In the genomic region with DNA sequence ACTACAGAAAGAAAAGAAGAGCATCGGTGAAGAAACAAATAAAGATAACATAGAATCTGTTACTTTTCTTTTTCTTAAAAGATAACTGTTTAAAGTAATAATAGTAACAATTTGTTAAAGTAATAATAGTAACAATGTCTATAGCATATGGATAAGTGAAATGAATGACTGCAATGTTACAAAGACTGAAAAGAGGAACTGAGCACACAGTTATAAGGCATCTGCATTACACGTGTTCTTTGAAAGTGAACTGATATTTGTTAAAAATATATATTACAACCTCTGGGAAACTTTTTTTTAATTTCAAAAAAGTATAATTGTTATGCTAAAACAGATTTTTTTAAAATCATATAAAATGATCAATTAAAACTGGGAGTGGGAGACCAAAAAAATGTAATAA, we compare ENCODE assay signal across 28 cellular contexts.
DNase-seq lines count a peak whose midpoint lies in the region; ATAC-seq, FAIRE-seq and TF ChIP-seq lines count a peak whose summit lies in the region.
"Had no signal": no experiment of that assay in that cellular context is flagged by ENCODE, and none has a peak within 500 bp of the region (broad histone marks: within the 10 kb centered on the region; RNA-seq: fewer than 3 reads in every experiment).

No MANE protein-coding gene starts in this region.

- no peak overlapping the region for H3K4me3 Mint-ChIP-seq in CD8-positive, alpha-beta T cell
- H3K4me3 Mint-ChIP-seq: activated CD4-positive, alpha-beta T cell treated with anti-CD3 and anti-CD28 coated beads, Interleukin-2, amount 10 ng/mL, durations not matched to agents 7 days and 5 days; activated T-helper 1 cell treated with anti-CD3 and anti-CD28 coated beads, Interleukin-12 subunit alpha, Interleukin-12 subunit beta, Interleukin-2, Interleukin-4 antibody, amounts not matched to agents 30 ng/mL and 10 ng/mL and 1 ng/mL, durations not matched to agents 14 hours and 24 hours and 36 hours; CD4-positive, alpha-beta T cell; central memory CD8-positive, alpha-beta T cell; mesothelial cell of epicardium; natural killer cell treated with Interleukin-12 subunit alpha and Interleukin-12 subunit beta and Interleukin-15 and Interleukin-18, amount 100 ng/mL, for 72 hours; stimulated activated naive CD8-positive, alpha-beta T cell treated with anti-CD3 and anti-CD28 coated beads, Interleukin-15, amount 100 ng/mL, for 72 hours had no signal

- no CpG with 5 or more reads among the region's 2 CpGs for WGBS in IMR-90 (ENCODE audit: extremely low coverage in 2 of 2, insufficient read length in 1 of 2), 2 experiments
- no CpG with 5 or more reads among the region's 2 CpGs for WGBS in mesendoderm (ENCODE audit: extremely low coverage, insufficient coverage, low lambda C conversion rate)

- no peak overlapping the region for H3K56ac ChIP-seq in IMR-90 (ENCODE audit: extremely low read depth, insufficient read depth, low read length)
- no peak overlapping the region for H3K56ac ChIP-seq in mesendoderm (ENCODE audit: low read length)

- no peak overlapping the region for H2BK120ac ChIP-seq in IMR-90 (ENCODE audit: low read depth, low read length)
- H2BK120ac ChIP-seq in mesendoderm (ENCODE audit: low read depth, low read length), result no peak overlapping the region

- no peaks in the 10 kb centered on the region for H3K36me3 ChIP-seq in IMR-90 (ENCODE audit: control insufficient read depth, insufficient read depth, low read length)
- no peaks in the 10 kb centered on the region for H3K36me3 ChIP-seq in endothelial cell of umbilical vein (ENCODE audit: control insufficient read depth in 2 of 2, extremely low read depth in 1 of 2, insufficient read depth in 2 of 2, low read length in 2 of 2)
- H3K36me3 ChIP-seq in CD8-positive, alpha-beta T cell (ENCODE audit: insufficient read depth, low read length), result no peaks in the 10 kb centered on the region
- no peaks in the 10 kb centered on the region for H3K36me3 ChIP-seq in mesendoderm (ENCODE audit: control insufficient read depth, insufficient read depth, low read length)
- H3K36me3 ChIP-seq: pancreas, right lobe of liver, tibial artery had no signal

- no peaks in the 10 kb centered on the region for H3K9me1 ChIP-seq in IMR-90 (ENCODE audit: insufficient read depth, low read length)
- H3K9me1 ChIP-seq in endothelial cell of umbilical vein (replicated peaks; ENCODE audit: control insufficient read depth, extremely low read depth, insufficient read depth, low read length), result no peaks in the 10 kb centered on the region

- H3K27ac ChIP-seq in IMR-90 (ENCODE audit: insufficient read depth, low read length) (no peak overlapping the region), endothelial cell of umbilical vein (ENCODE audit: insufficient read depth, low read depth, low read length) (peak overlapping the region; percentile 23), mesendoderm (ENCODE audit: low read depth, low read length) (no peak overlapping the region)
- H3K27ac ChIP-seq in CD8-positive, alpha-beta T cell (ENCODE audit: low read depth, low read length), result no peak overlapping the region
- H3K27ac ChIP-seq: pancreas, PC-9, right lobe of liver, tibial artery had no signal

- H2BK5ac ChIP-seq in IMR-90 (ENCODE audit: low read depth, low read length, poor library complexity, severe bottlenecking) (peak overlapping the region; percentile 100), mesendoderm (ENCODE audit: low read length) (no peak overlapping the region)

- no peaks in the 10 kb centered on the region for H3K27me3 Mint-ChIP-seq in CD8-positive, alpha-beta T cell (ENCODE audit: low read depth)

- TF ChIP-seq POLR2A in IMR-90 (IDR thresholded peaks at IDR 0.05; ENCODE audit: low read depth, low read length), result no peak
- no peak for TF ChIP-seq POLR2A in endothelial cell of umbilical vein (IDR thresholded peaks at IDR 0.05; ENCODE audit: low read depth, low read length)

- no peaks in the 10 kb centered on the region for H3K36me3 Mint-ChIP-seq in CD8-positive, alpha-beta T cell

- H3K79me2 ChIP-seq in endothelial cell of umbilical vein (ENCODE audit: control insufficient read depth, insufficient read depth, low read length) (no peaks in the 10 kb centered on the region), mesendoderm (ENCODE audit: control insufficient read depth, insufficient read depth, low read length) (no peaks in the 10 kb centered on the region)

- POLR2A ChIA-PET in IMR-90 (lab: Charles Lee; ENCODE audit: unreplicated experiment) (no interaction called here), endothelial cell of umbilical vein (lab: Charles Lee) (no interaction called here)
- POLR2A ChIA-PET in CD8-positive, alpha-beta T cell (lab: Charles Lee), result no interaction called here

- H2AK9ac ChIP-seq in IMR-90 (replicated peaks; ENCODE audit: low read depth, low read length, poor library complexity), result no peak overlapping the region

- no peak overlapping the region for H3K27ac Mint-ChIP-seq in CD8-positive, alpha-beta T cell
- H3K27ac Mint-ChIP-seq: activated CD4-positive, alpha-beta T cell treated with anti-CD3 and anti-CD28 coated beads, Interleukin-2, amount 10 ng/mL, durations not matched to agents 7 days and 5 days; activated naive CD4-positive, alpha-beta T cell treated with anti-CD3 and anti-CD28 coated beads, Interleukin-2, amount 50 U/mL, for 72 hours; activated T-helper 1 cell treated with anti-CD3 and anti-CD28 coated beads, Interleukin-12 subunit alpha, Interleukin-12 subunit beta, Interleukin-2, Interleukin-4 antibody, amounts not matched to agents 30 ng/mL and 10 ng/mL and 1 ng/mL, durations not matched to agents 14 hours and 24 hours and 36 hours; CD4-positive, alpha-beta T cell; mesothelial cell of epicardium; natural killer cell treated with Interleukin-12 subunit alpha and Interleukin-12 subunit beta and Interleukin-15 and Interleukin-18, amount 100 ng/mL, for 72 hours; stimulated activated naive CD8-positive, alpha-beta T cell treated with anti-CD3 and anti-CD28 coated beads, Interleukin-15, amount 100 ng/mL, for 72 hours had no signal

- intact Hi-C loops in IMR-90 (cut with micrococcal nuclease) (no loop called here), endothelial cell of umbilical vein (cut with micrococcal nuclease) (no loop called here)
- intact Hi-C loops in CD8-positive, alpha-beta T cell (cut with DNase I, micrococcal nuclease), result no loop called here

- H3K4me1 Mint-ChIP-seq in CD8-positive, alpha-beta T cell (ENCODE audit: low read depth), result no peaks in the 10 kb centered on the region
- H3K4me1 Mint-ChIP-seq: activated CD4-positive, alpha-beta T cell treated with anti-CD3 and anti-CD28 coated beads, Interleukin-2, amount 10 ng/mL, durations not matched to agents 7 days and 5 days; central memory CD8-positive, alpha-beta T cell; mesothelial cell of epicardium; stimulated activated naive CD8-positive, alpha-beta T cell treated with anti-CD3 and anti-CD28 coated beads, Interleukin-15, amount 100 ng/mL, for 72 hours had no signal

- H3K4me3 ChIP-seq in IMR-90 (ENCODE audit: insufficient read depth, low read depth, low read length) (no peak overlapping the region), endothelial cell of umbilical vein (replicated peaks in 1 of 3; ENCODE audit: insufficient read depth in 1 of 3, low read depth in 1 of 3, low read length in 3 of 3) (no peak overlapping the region), mesendoderm (ENCODE audit: low read length) (no peak overlapping the region)
- no peak overlapping the region for H3K4me3 ChIP-seq in CD8-positive, alpha-beta T cell (ENCODE audit: low read depth, low read length)
- H3K4me3 ChIP-seq: pancreas, PC-9, right lobe of liver, tibial artery had no signal

- BruUV-seq in IMR-90 (replicated peaks; lab: Mats Ljungman, UMichigan) (no TSS peak), endothelial cell of umbilical vein (replicated peaks; lab: Mats Ljungman, UMichigan) (no TSS peak)

- H3K14ac ChIP-seq in IMR-90 (replicated peaks; ENCODE audit: low read depth, low read length), result no peak overlapping the region

- H3K79me1 ChIP-seq in IMR-90 (ENCODE audit: low read depth in 1 of 2, low read length in 2 of 2) (no peaks in the 10 kb centered on the region), mesendoderm (ENCODE audit: low read length) (no peaks in the 10 kb centered on the region)

- peak overlapping the region; percentile 98; the same call in 1 of the 2 replicates for H3K18ac ChIP-seq in IMR-90 (ENCODE audit: low read depth, low read length)
- H3K18ac ChIP-seq in mesendoderm (ENCODE audit: low read length), result no peak overlapping the region

- in situ Hi-C loops in IMR-90 (cut with MboI; ENCODE audit: low sequenced_read_pairs), result no loop called here

- H2BK15ac ChIP-seq in IMR-90 (ENCODE audit: low read depth, low read length), result no peak overlapping the region; the same call in 2 of the 3 replicates
- no peak overlapping the region for H2BK15ac ChIP-seq in mesendoderm (replicated peaks; ENCODE audit: low read depth)

- H3K23ac ChIP-seq in IMR-90 (ENCODE audit: low read depth, low read length), result no peak overlapping the region
- no peak overlapping the region for H3K23ac ChIP-seq in mesendoderm (ENCODE audit: low read length)

- H3K9ac ChIP-seq in IMR-90 (ENCODE audit: low read depth, low read length) (no peak overlapping the region), endothelial cell of umbilical vein (replicated peaks; ENCODE audit: extremely low read depth, insufficient read depth, low read length) (no peak overlapping the region), mesendoderm (ENCODE audit: low read length) (no peak overlapping the region)

- no peak for TF ChIP-seq CTCF in IMR-90 (conservative IDR thresholded peaks at IDR 0.05; ENCODE audit: low read depth, low read length)
- TF ChIP-seq CTCF in endothelial cell of umbilical vein (IDR thresholded peaks at IDR 0.05; ENCODE audit: extremely low read depth in 1 of 2, insufficient read depth in 1 of 2, low read depth in 1 of 2, low read length in 2 of 2), result no peak
- TF ChIP-seq CTCF in CD8-positive, alpha-beta T cell (IDR thresholded peaks at IDR 0.05), result no peak

- no peak overlapping the region for H3K4me2 ChIP-seq in IMR-90 (ENCODE audit: low read depth, low read length)
- H3K4me2 ChIP-seq in endothelial cell of umbilical vein (ENCODE audit: insufficient read depth, low read length), result no peak overlapping the region
- no peak overlapping the region for H3K4me2 ChIP-seq in mesendoderm (ENCODE audit: low read length)
- H3K4me2 ChIP-seq: PC-9 had no signal

- no peaks in the 10 kb centered on the region for H4K20me1 ChIP-seq in IMR-90 (ENCODE audit: insufficient read depth, low read length)
- H4K20me1 ChIP-seq in endothelial cell of umbilical vein (replicated peaks; ENCODE audit: control insufficient read depth, extremely low read depth, insufficient read depth, low read length), result no peaks in the 10 kb centered on the region

- no peak overlapping the region for H4K91ac ChIP-seq in IMR-90 (ENCODE audit: insufficient read depth, low read depth, low read length)

- no peak for FAIRE-seq in endothelial cell of umbilical vein (lab: Jason Lieb, UNC)
- FAIRE-seq: astrocyte, pancreas had no signal

- H3K9me3 ChIP-seq in IMR-90 (ENCODE audit: control insufficient read depth, insufficient read depth, low read length) (peaks cover 4% of the 10 kb centered on the region; the same call in 1 of the 2 replicates), endothelial cell of umbilical vein (replicated peaks; ENCODE audit: control insufficient read depth, insufficient read depth, low read length) (no peaks in the 10 kb centered on the region)
- H3K9me3 ChIP-seq in CD8-positive, alpha-beta T cell (ENCODE audit: low read length), result no peaks in the 10 kb centered on the region
- H3K9me3 ChIP-seq: pancreas had no signal

- dilution Hi-C loops in IMR-90 (cut with HindIII; ENCODE audit: low sequenced_read_pairs, unreplicated experiment), result no loop called here
- dilution Hi-C loops in endothelial cell of umbilical vein (cut with MboI; ENCODE audit: extremely low pct_ligation_motif_present, low sequenced_read_pairs), result no loop called here

- no peak overlapping the region for H2BK20ac ChIP-seq in IMR-90 (ENCODE audit: low read depth, low read length)

- ATAC-seq in GM18511 (IDR thresholded peaks at IDR 0.05; ENCODE audit: unreplicated experiment) (peak; percentile 63), HG02852 (IDR thresholded peaks at IDR 0.05; ENCODE audit: unreplicated experiment) (peak; percentile 55), IMR-90 (ENCODE audit: low read depth) (no peak)
- ATAC-seq in CD8-positive, alpha-beta T cell, result no peak
- ATAC-seq: activated naive CD4-positive, alpha-beta T cell treated with anti-CD3 and anti-CD28 coated beads, Interleukin-2, amount 50 U/mL, for 72 hours; left lobe of liver; natural killer cell treated with Interleukin-12 subunit alpha and Interleukin-12 subunit beta and Interleukin-15 and Interleukin-18, amount 100 ng/mL, for 72 hours; pancreas; right lobe of liver; stimulated activated naive CD8-positive, alpha-beta T cell treated with anti-CD3 and anti-CD28 coated beads, Interleukin-15, amount 100 ng/mL, for 72 hours had no signal

- peaks cover 9% of the 10 kb centered on the region for H3K9me3 Mint-ChIP-seq in CD8-positive, alpha-beta T cell
- H3K9me3 Mint-ChIP-seq: activated CD4-positive, alpha-beta T cell treated with anti-CD3 and anti-CD28 coated beads, Interleukin-2, amount 10 ng/mL, durations not matched to agents 7 days and 5 days; activated T-helper 1 cell treated with anti-CD3 and anti-CD28 coated beads, Interleukin-12 subunit alpha, Interleukin-12 subunit beta, Interleukin-2, Interleukin-4 antibody, amounts not matched to agents 30 ng/mL and 10 ng/mL and 1 ng/mL, durations not matched to agents 14 hours and 24 hours and 36 hours; natural killer cell treated with Interleukin-12 subunit alpha and Interleukin-12 subunit beta and Interleukin-15 and Interleukin-18, amount 100 ng/mL, for 72 hours had no signal

- CTCF ChIA-PET in IMR-90 (lab: Yijun Ruan, JAX) (interaction anchor here (0.7 kb wide), 1 partner anchor 1279 kb away, joined by 3 read pairs; no protein-coding TSS in a partner anchor), endothelial cell of umbilical vein (lab: Charles Lee) (interaction anchor here (1.3 kb wide), 1 partner anchor 41 kb away, joined by 3 read pairs; no protein-coding TSS in a partner anchor)
- CTCF ChIA-PET in CD8-positive, alpha-beta T cell (lab: Charles Lee), result no interaction called here

- H3K27me3 ChIP-seq in IMR-90 (ENCODE audit: control insufficient read depth, insufficient read depth, low read length) (no peaks in the 10 kb centered on the region), endothelial cell of umbilical vein (ENCODE audit: control insufficient read depth in 2 of 2, insufficient read depth in 2 of 2, low read length in 2 of 2) (no peaks in the 10 kb centered on the region), mesendoderm (ENCODE audit: insufficient read depth, low read length, poor library complexity) (no peaks in the 10 kb centered on the region)
- no peaks in the 10 kb centered on the region for H3K27me3 ChIP-seq in CD8-positive, alpha-beta T cell (ENCODE audit: insufficient read depth, low read length)
- H3K27me3 ChIP-seq: pancreas, right lobe of liver, tibial artery had no signal

- H2AK5ac ChIP-seq in IMR-90 (ENCODE audit: low read depth, low read length) (no peak overlapping the region), mesendoderm (ENCODE audit: low read length) (no peak overlapping the region)

- no peak overlapping the region for H2AFZ ChIP-seq in IMR-90 (replicated peaks; ENCODE audit: low read length, poor library complexity)
- no peak overlapping the region for H2AFZ ChIP-seq in endothelial cell of umbilical vein (ENCODE audit: low read depth, low read length)
- H2AFZ ChIP-seq: PC-9 had no signal

- H4K8ac ChIP-seq in IMR-90 (ENCODE audit: low read depth in 2 of 2, low read length in 2 of 2), result peak overlapping the region in 1 of 2 experiments; percentile 45; a peak in 1 of 4 replicates
- no peak overlapping the region for H4K8ac ChIP-seq in mesendoderm (ENCODE audit: low read depth, low read length)

- no peaks in the 10 kb centered on the region; the same call in 1 of the 2 replicates for H3K4me1 ChIP-seq in IMR-90 (ENCODE audit: control insufficient read depth, insufficient read depth, low read length)
- H3K4me1 ChIP-seq in endothelial cell of umbilical vein (ENCODE audit: control insufficient read depth, extremely low read depth, insufficient read depth, low read length), result no peaks in the 10 kb centered on the region
- H3K4me1 ChIP-seq in CD8-positive, alpha-beta T cell (ENCODE audit: insufficient read depth, low read length), result no peaks in the 10 kb centered on the region
- no peaks in the 10 kb centered on the region for H3K4me1 ChIP-seq in mesendoderm (ENCODE audit: control insufficient read depth, low read depth, low read length)
- H3K4me1 ChIP-seq: pancreas, right lobe of liver, tibial artery had no signal

- H4K5ac ChIP-seq in IMR-90 (ENCODE audit: low read depth, low read length) (no peak overlapping the region; the same call in 1 of the 2 replicates), mesendoderm (ENCODE audit: low read length) (no peak overlapping the region)

- DNase-seq in IMR-90 (no peak), endothelial cell of umbilical vein (ENCODE audit: low read depth, low spot score) (no peak), AML-193 (lab: John Stamatoyannopoulos, UW) (no peak), NCI-H1092 (lab: John Stamatoyannopoulos, UW) (no peak), mesendoderm (no peak)
- no peak for DNase-seq in CD8-positive, alpha-beta T cell
- DNase-seq: activated CD4-positive, alpha-beta T cell treated with anti-CD3 and anti-CD28 coated beads, Interleukin-2, amount 10 ng/mL, durations not matched to agents 7 days and 5 days; CD4-positive, alpha-beta T cell; GDM1; KBM-7; NCI-H1092 treated with DMSO at 0.1 percent for 48 hours; NCI-H1930; NCI-H2227 treated with DMSO at 0.1 percent for 48 hours; NCI-H82; pancreas; PC-9; right lobe of liver; stimulated activated naive CD8-positive, alpha-beta T cell treated with anti-CD3 and anti-CD28 coated beads, Interleukin-15, amount 100 ng/mL, for 72 hours; tibial artery had no signal

- no peak for TF ChIP-seq RAD21 in IMR-90 (IDR thresholded peaks at IDR 0.05; ENCODE audit: low read length)

- H3K4ac ChIP-seq in IMR-90 (ENCODE audit: low read depth, low read length), result peak overlapping the region; percentile 29; the same call in 1 of the 2 replicates
- H3K4ac ChIP-seq in mesendoderm (ENCODE audit: low read depth, low read length), result no peak overlapping the region

Comparison
In these comparisons a context has a peak if more than half of its experiments do, and no peak if none do; other contexts are left out.
1. ATAC-seq: peak in GM18511 (single experiment) and HG02852 (single experiment); none in IMR-90 (single experiment) and CD8-positive, alpha-beta T cell (single experiment).